In genomic region chr15:69736161-69736560, GRCh38 we compare ENCODE assay signal across 12 cellular contexts.
DNase-seq lines count a peak whose midpoint lies in the region; FAIRE-seq and TF ChIP-seq lines count a peak whose summit lies in the region.
"Had no signal": no experiment of that assay in that cellular context is flagged by ENCODE, and none has a peak within 500 bp of the region (broad histone marks: within the 10 kb centered on the region; RNA-seq: fewer than 3 reads in every experiment).

No MANE protein-coding gene starts in this region.

- H3K27ac ChIP-seq in C4-2B (peak overlapping the region; percentile 18), H1 (ENCODE audit: low read depth, low read length) (no peak overlapping the region), smooth muscle cell (ENCODE audit: low read depth) (peak overlapping the region; percentile 82), A673 (ENCODE audit: low read depth, low read length, poor library complexity, severe bottlenecking) (no peak overlapping the region)

- no peaks in the 10 kb centered on the region for H3K36me3 ChIP-seq in H1 (ENCODE audit: control insufficient read depth in 2 of 4, insufficient read depth in 4 of 4, low read length in 3 of 4)
- no peaks in the 10 kb centered on the region for H3K36me3 ChIP-seq in smooth muscle cell (ENCODE audit: low read depth)
- no peaks in the 10 kb centered on the region for H3K36me3 ChIP-seq in A673 (ENCODE audit: insufficient read depth, low read length, poor library complexity, severe bottlenecking)

- TF ChIP-seq POLR2A in H1 (IDR thresholded peaks at IDR 0.05; ENCODE audit: control extremely low read depth in 1 of 2, low read depth in 2 of 2, low read length in 2 of 2) = no peak

- no peak overlapping the region for H4K91ac ChIP-seq in H1 (replicated peaks; ENCODE audit: insufficient read length, low read length)

- TF ChIP-seq CTCF in C4-2B (conservative IDR thresholded peaks at IDR 0.05) (no peak), H1 (IDR thresholded peaks at IDR 0.05; ENCODE audit: control extremely low read depth in 1 of 3, insufficient read depth in 1 of 3, low read depth in 1 of 3, low read length in 3 of 3) (no peak), smooth muscle cell (IDR thresholded peaks at IDR 0.05; ENCODE audit: borderline replicate concordance, insufficient read depth, poor library complexity, severe bottlenecking) (no peak), A673 (conservative IDR thresholded peaks at IDR 0.05; ENCODE audit: low read depth, low read length) (no peak)

- H3K9ac ChIP-seq in H1 (replicated peaks in 1 of 4; ENCODE audit: extremely low read depth in 1 of 4, low read depth in 3 of 4, low read length in 3 of 4) (no peak overlapping the region), smooth muscle cell (ENCODE audit: low read depth) (no peak overlapping the region)

- H4K8ac ChIP-seq in H1 (ENCODE audit: extremely low read depth, insufficient read depth, low read length) = no peak overlapping the region

- H3K14ac ChIP-seq in H1 (ENCODE audit: insufficient read length) = no peak overlapping the region

- H4K20me1 ChIP-seq in H1 (replicated peaks in 1 of 2; ENCODE audit: control insufficient read depth in 1 of 2, insufficient read depth in 2 of 2, low read length in 2 of 2) (no peaks in the 10 kb centered on the region), smooth muscle cell (ENCODE audit: low read depth) (no peaks in the 10 kb centered on the region)

- no peak overlapping the region for H2AK5ac ChIP-seq in H1 (ENCODE audit: low read depth, low read length)

- no TSS peak for BruUV-seq in A673 (replicated peaks; lab: Mats Ljungman, UMichigan)

- H3K9me3 ChIP-seq in H1 (ENCODE audit: insufficient read depth in 2 of 2, low read depth in 1 of 2, low read length in 1 of 2) (peaks cover 4 to 6% of the 10 kb centered on the region in 2 experiments; a peak in 2 of 4 replicates), smooth muscle cell (replicated peaks; ENCODE audit: low read depth) (peaks cover 5% of the 10 kb centered on the region), A673 (ENCODE audit: low read depth, low read length, poor library complexity, severe bottlenecking) (no peaks in the 10 kb centered on the region)

- FAIRE-seq in HTR-8/SVneo (lab: Jason Lieb, UNC) = peak; percentile 57
- FAIRE-seq in H1 (lab: Jason Lieb, UNC) = no peak
- FAIRE-seq in GM19239 (lab: Jason Lieb, UNC) = no peak

- H2BK120ac ChIP-seq in H1 (replicated peaks; ENCODE audit: low read depth, low read length) = no peak overlapping the region

- no peak overlapping the region for H3K4me3 ChIP-seq in H1 (ENCODE audit: extremely low read depth in 1 of 4, insufficient read depth in 2 of 4, low read depth in 3 of 4, low read length in 4 of 4)
- no peak overlapping the region for H3K4me3 ChIP-seq in smooth muscle cell
- H3K4me3 ChIP-seq in A673 (ENCODE audit: low read depth, low read length, poor library complexity, severe bottlenecking) = no peak overlapping the region

- H3K4ac ChIP-seq in H1 (replicated peaks; ENCODE audit: insufficient read length, low read depth, low read length) = no peak overlapping the region

- CTCF ChIA-PET in H1 (lab: Charles Lee; ENCODE audit: partially characterized antibody) (interaction anchor here (1.6 to 2.8 kb wide), 2 partner anchors 27 to 373 kb away, joined by 3 to 10 read pairs; no protein-coding TSS in a partner anchor), A673 (lab: Charles Lee) (no interaction called here)

- no peak for DNase-seq in HTR-8/SVneo (ENCODE audit: insufficient read length, low spot score)
- no peak for DNase-seq in H1 (ENCODE audit: low read depth in 1 of 2, low spot score in 2 of 2)
- no peak for DNase-seq in smooth muscle cell (lab: John Stamatoyannopoulos, UW; ENCODE audit: unreplicated experiment)
- no peak for DNase-seq in GM19239 (ENCODE audit: insufficient read length, low spot score)
- DNase-seq in COLO829 (ENCODE audit: low spot score) = no peak
- no peak for DNase-seq in A673 (ENCODE audit: low spot score)
- DNase-seq: C1 segment of cervical spinal cord; Caco-2; CD4-positive, alpha-beta memory T cell; GF-D8; H7 had no signal

- no peaks in the 10 kb centered on the region for H3K23me2 ChIP-seq in H1 (ENCODE audit: low read depth, low read length)

- H2BK15ac ChIP-seq in H1 (ENCODE audit: low read length) = no peak overlapping the region

- H3K4me2 ChIP-seq in H1 (ENCODE audit: insufficient read depth in 1 of 2, low read depth in 2 of 2, low read length in 2 of 2) (no peak overlapping the region), smooth muscle cell (no peak overlapping the region)

- no peaks in the 10 kb centered on the region for H3F3A ChIP-seq in smooth muscle cell (ENCODE audit: low read depth)

- no peaks in the 10 kb centered on the region for H3K79me1 ChIP-seq in H1 (ENCODE audit: low read depth, low read length)

- intact Hi-C loops in A673 (cut with micrococcal nuclease; ENCODE audit: unreplicated experiment) = loop anchor here (10.0 kb wide), 1 partner anchor 729 kb away; no protein-coding TSS in a partner anchor

- H3K27me3 ChIP-seq in H1 (replicated peaks in 1 of 4; ENCODE audit: control insufficient read depth in 3 of 4, extremely low read depth in 1 of 4, insufficient read depth in 3 of 4, low read length in 3 of 4) = no peaks in the 10 kb centered on the region
- H3K27me3 ChIP-seq in smooth muscle cell (ENCODE audit: low read depth) = no peaks in the 10 kb centered on the region
- no peaks in the 10 kb centered on the region for H3K27me3 ChIP-seq in A673 (replicated peaks; ENCODE audit: insufficient read depth, low read depth, low read length, poor library complexity)

- H3K23ac ChIP-seq in H1 (ENCODE audit: insufficient read length) = no peak overlapping the region

- 93% methylated on average over 3 of the region's 3 CpGs; no CpG with 5 or more reads in 1 of the 2 experiments for WGBS in H1 (ENCODE audit: extremely low coverage in 1 of 2, insufficient coverage in 1 of 2, insufficient read length in 1 of 2, insufficient replicate concordance in 2 of 2, low coverage in 1 of 2, low lambda C conversion rate in 2 of 2, missing lambda C conversion rate in 1 of 2), 2 experiments
- WGBS in smooth muscle cell (ENCODE audit: low lambda C conversion rate) = 94% methylated on average over 3 of the region's 3 CpGs

- POLR2A ChIA-PET in H1 (lab: Charles Lee; ENCODE audit: partially characterized antibody) = no interaction called here
- POLR2A ChIA-PET in A673 (lab: Charles Lee; ENCODE audit: low non-redundant PET) = no interaction called here

- H2BK20ac ChIP-seq in H1 (ENCODE audit: low read length) = no peak overlapping the region

- H2BK5ac ChIP-seq in H1 (ENCODE audit: low read depth, low read length) = no peak overlapping the region

- H3K79me2 ChIP-seq in H1 (ENCODE audit: control insufficient read depth in 1 of 2, insufficient read depth in 2 of 2, low read length in 2 of 2) (no peaks in the 10 kb centered on the region), smooth muscle cell (ENCODE audit: low read depth) (no peaks in the 10 kb centered on the region)

- H3K4me1 ChIP-seq in H1 (replicated peaks in 1 of 4; ENCODE audit: control insufficient read depth in 3 of 4, insufficient read depth in 4 of 4, low read length in 3 of 4) (peaks cover 0 to 4% (median under 1%) of the 10 kb centered on the region in 4 experiments; a peak in 3 of 7 replicates), smooth muscle cell (ENCODE audit: low read depth) (peaks cover 8% of the 10 kb centered on the region), A673 (ENCODE audit: insufficient read depth, low read length, poor library complexity, severe bottlenecking) (peaks cover 21% of the 10 kb centered on the region)
- H3K4me1 ChIP-seq: Caco-2 had no signal

- H4K5ac ChIP-seq in H1 (ENCODE audit: insufficient read length, low read depth, low read length) = no peak overlapping the region

- 0 out of 2 replicates have a peak overlapping the region, but pooled peaks have one; percentile 18 for H2BK12ac ChIP-seq in H1 (ENCODE audit: low read depth, low read length)

- H3K56ac ChIP-seq in H1 (replicated peaks; ENCODE audit: insufficient read length, low read depth, low read length) = no peak overlapping the region

- no peak for TF ChIP-seq RAD21 in H1 (IDR thresholded peaks at IDR 0.05 in 1 of 2, conservative IDR thresholded peaks at IDR 0.05 in 1 of 2; ENCODE audit: low read depth in 2 of 2, low read length in 2 of 2)

- no peak overlapping the region for H3K18ac ChIP-seq in H1 (ENCODE audit: extremely low read depth, low read length)

- TF ChIP-seq EP300 in H1 (IDR thresholded peaks at IDR 0.05; ENCODE audit: borderline replicate concordance in 1 of 2, low read depth in 2 of 2, low read length in 2 of 2) = no peak

- H2AFZ ChIP-seq in H1 (ENCODE audit: low read length) = no peak overlapping the region
- H2AFZ ChIP-seq in smooth muscle cell (ENCODE audit: low read depth) = no peak overlapping the region

TF ChIP-seq in H1, 55 proteins besides CTCF, POLR2A, EP300 and RAD21:
- TF ChIP-seq TBP (IDR thresholded peaks at IDR 0.05; ENCODE audit: low read depth, low read length) = no peak
- no peak for TF ChIP-seq KDM4A (IDR thresholded peaks at IDR 0.05; ENCODE audit: low read depth, low read length, severe bottlenecking)
- TF ChIP-seq CHD1 (IDR thresholded peaks at IDR 0.05; ENCODE audit: low read depth, low read length) = no peak
- TF ChIP-seq EGR1 (IDR thresholded peaks at IDR 0.05; ENCODE audit: borderline replicate concordance, low read depth, low read length) = no peak
- TF ChIP-seq RBBP5 (IDR thresholded peaks at IDR 0.05; ENCODE audit: borderline replicate concordance, low read depth, low read length) = no peak
- no peak for TF ChIP-seq TCF12 (IDR thresholded peaks at IDR 0.05; ENCODE audit: low read depth, low read length)
- no peak for TF ChIP-seq BCL11A (IDR thresholded peaks at IDR 0.05; ENCODE audit: low read depth in 2 of 2, low read length in 2 of 2)
- TF ChIP-seq POLR2AphosphoS5 (IDR thresholded peaks at IDR 0.05; ENCODE audit: low read depth, low read length) = no peak

Comparison
In these comparisons a context has a peak if more than half of its experiments do, and no peak if none do; other contexts are left out.
1. H3K27ac ChIP-seq: peak in C4-2B (single experiment) and smooth muscle cell (single experiment); none in H1 (single experiment) and A673 (single experiment).